1 cellular context compared by ENCODE assay signal in genomic region chr1:155207578-155208405, GRCh38.
TF ChIP-seq lines count a peak whose summit lies in the region.

THBS3 (minus strand) TSS chr1:155207897; CDS start chr1:155207876, 21 bp downstream.

TF ChIP-seq in K562, 482 proteins besides CTCF, POLR2A, EP300 and RAD21 (continued from another document):
- no peak for TF ChIP-seq KDM2B (CRISPR knock-in tag; IDR thresholded peaks at IDR 0.05)
- TF ChIP-seq FOXJ2 (tag; IDR thresholded peaks at IDR 0.05): no peak
- TF ChIP-seq TAF7 (tag; IDR thresholded peaks at IDR 0.05): no peak
- 0 out of 2 replicates have a peak, but pooled peaks have one; percentile 2 for TF ChIP-seq RB1 (IDR thresholded peaks at IDR 0.05; ENCODE audit: low read depth)
- TF ChIP-seq ZNF146 (CRISPR knock-in tag; IDR thresholded peaks at IDR 0.05; ENCODE audit: unreplicated experiment): no peak
- TF ChIP-seq TEAD1 (CRISPR knock-in tag; IDR thresholded peaks at IDR 0.05): peak in 1 of 2 experiments; percentile 74; a peak in 1 of 4 replicates
- no peak for TF ChIP-seq ELF4 (CRISPR knock-in tag; IDR thresholded peaks at IDR 0.05)
- no peak for TF ChIP-seq NCOR1 (IDR thresholded peaks at IDR 0.05)
- no peak for TF ChIP-seq SAP30 (IDR thresholded peaks at IDR 0.05; ENCODE audit: borderline replicate concordance, insufficient read depth, low read depth, low read length, poor library complexity, severe bottlenecking)
- no peak for TF ChIP-seq ZNF324 (CRISPR knock-in tag; IDR thresholded peaks at IDR 0.05)
- 0 out of 2 replicates have a peak, but pooled peaks have one; percentile 32 for TF ChIP-seq USF1 (CRISPR knock-in tag; IDR thresholded peaks at IDR 0.05)
- no peak for TF ChIP-seq CUX1 (CRISPR knock-in tag; IDR thresholded peaks at IDR 0.05)
- peak; percentile 6; the same call in 1 of the 2 replicates for TF ChIP-seq ZNF740 (CRISPR knock-in tag; IDR thresholded peaks at IDR 0.05)
- TF ChIP-seq ZNF740 (tag; IDR thresholded peaks at IDR 0.05): no peak; a peak in 1 of 4 replicates
- no peak for TF ChIP-seq CEBPZ (IDR thresholded peaks at IDR 0.05; ENCODE audit: borderline replicate concordance, low read depth, low read length)
- peak; percentile 39 for TF ChIP-seq PKNOX1 (IDR thresholded peaks at IDR 0.05)
- TF ChIP-seq FOXP1 (CRISPR knock-in tag; IDR thresholded peaks at IDR 0.05): peak; percentile 68; the same call in 1 of the 2 replicates
- TF ChIP-seq ZNF212 (CRISPR knock-in tag; IDR thresholded peaks at IDR 0.05): no peak
- no peak for TF ChIP-seq ZNF133 (CRISPR knock-in tag; IDR thresholded peaks at IDR 0.05)
- TF ChIP-seq HES1 (IDR thresholded peaks at IDR 0.05; ENCODE audit: low read depth): no peak
